ENCODE assay signal across 1 cellular context in the genomic region with DNA sequence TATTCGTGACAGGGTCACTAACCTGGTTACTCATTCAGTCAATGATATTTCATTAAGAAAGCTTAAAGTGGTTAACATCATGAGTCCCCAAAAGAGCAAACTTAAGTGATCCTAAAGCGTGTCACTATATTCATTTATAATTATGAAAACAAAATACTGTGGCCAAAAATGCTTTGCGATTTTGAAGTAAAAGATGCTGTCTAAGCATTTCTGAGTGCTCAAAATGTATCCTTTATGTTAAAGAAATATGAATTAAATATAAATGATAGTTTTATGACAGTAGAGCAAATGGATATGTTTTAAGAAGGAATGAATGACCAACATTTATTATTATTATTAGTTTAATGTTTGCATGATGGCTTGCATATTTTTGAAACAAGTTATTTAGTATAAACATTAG.
TF ChIP-seq lines count a peak whose summit lies in the region.

No MANE protein-coding gene starts in this region.

TF ChIP-seq in HepG2, 621 proteins besides CTCF, POLR2A, EP300 and RAD21 (continued from another document):
- TF ChIP-seq ZNF407 (CRISPR knock-in tag; IDR thresholded peaks at IDR 0.05; ENCODE audit: not compliant biosample characterization) (no peak), MAFF (IDR thresholded peaks at IDR 0.05; ENCODE audit: low read depth, low read length) (0 out of 2 replicates have a peak, but pooled peaks have one; percentile 20)
